Comparison of ENCODE assay signal across 15 cellular contexts in the genomic region with DNA sequence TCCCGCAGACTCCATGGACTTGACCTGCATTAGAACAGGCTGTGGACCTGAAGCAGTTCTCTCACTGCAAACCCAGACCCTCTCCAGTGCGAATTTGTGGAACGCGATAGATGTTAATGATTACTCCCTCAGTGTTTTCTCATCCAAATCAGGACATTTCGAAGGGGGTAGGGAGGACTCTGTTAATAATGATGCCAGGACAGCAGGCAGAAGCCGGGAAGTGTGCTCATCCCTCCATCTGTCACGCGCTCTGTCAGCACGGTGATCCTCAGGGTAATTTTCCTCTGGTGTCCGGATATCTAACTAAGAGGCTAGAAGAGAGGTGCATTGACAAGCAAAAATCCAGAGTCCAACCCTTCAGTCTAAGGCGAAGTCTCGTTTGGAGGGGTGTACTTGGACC. TPM values are rescaled to one million over a fixed set of nuclear protein-coding genes. Genes with fewer than 3 reads are reported as not detected.
DNase-seq lines count a peak whose midpoint lies in the region; ATAC-seq, FAIRE-seq and TF ChIP-seq lines count a peak whose summit lies in the region.
"Had no signal": no experiment of that assay in that cellular context is flagged by ENCODE, and none has a peak within 500 bp of the region (broad histone marks: within the 10 kb centered on the region; RNA-seq: fewer than 3 reads in every experiment).

No MANE protein-coding gene starts in this region.

- no peaks in the 10 kb centered on the region for H3K27me3 ChIP-seq in endothelial cell of umbilical vein (ENCODE audit: control insufficient read depth in 2 of 2, insufficient read depth in 2 of 2, low read length in 2 of 2)
- H3K27me3 ChIP-seq: vagina had no signal

- no peak for DNase-seq in activated T-cell treated with anti-CD3 and anti-CD28 coated beads, Interleukin-2, amount 50 U/mL, for 24 hours
- no peak for DNase-seq in activated T-cell treated with anti-CD3 and anti-CD28 coated beads for 4 hours
- DNase-seq in NCI-H82 treated with DMSO at 0.1 percent for 48 hours (lab: John Stamatoyannopoulos, UW; ENCODE audit: unreplicated experiment), result peak; percentile 67
- no peak for DNase-seq in endothelial cell of umbilical vein (ENCODE audit: low read depth, low spot score)
- DNase-seq in stimulated activated effector memory CD8-positive, alpha-beta T cell treated with anti-CD3 and anti-CD28 coated beads, Interleukin-12 subunit alpha, Interleukin-12 subunit beta, amount 100 ng/mL, for 72 hours (ENCODE audit: low spot score in 2 of 2), result no peak
- no peak for DNase-seq in NOMO-1 (lab: John Stamatoyannopoulos, UW; ENCODE audit: unreplicated experiment in 2 of 2)
- no peak for DNase-seq in posterior cingulate gyrus
- DNase-seq in DMS 273 treated with DMSO at 0.1 percent for 48 hours (lab: John Stamatoyannopoulos, UW), result no peak
- DNase-seq: ACHN; foreskin fibroblast; naive thymus-derived CD8-positive, alpha-beta T cell; NCI-H2081 treated with DMSO at 0.1 percent for 48 hours; SIG-M5 had no signal

- H2AFZ ChIP-seq in endothelial cell of umbilical vein (ENCODE audit: low read depth, low read length), result no peak overlapping the region

- H3K79me2 ChIP-seq in endothelial cell of umbilical vein (ENCODE audit: control insufficient read depth, insufficient read depth, low read length), result peaks cover 87% of the 10 kb centered on the region

- no peaks in the 10 kb centered on the region for H3K9me3 Mint-ChIP-seq in activated T-cell treated with anti-CD3 and anti-CD28 coated beads, Interleukin-2, amount 50 U/mL, for 24 hours
- H3K9me3 Mint-ChIP-seq in stimulated activated effector memory CD8-positive, alpha-beta T cell treated with anti-CD3 and anti-CD28 coated beads, Interleukin-12 subunit alpha, Interleukin-12 subunit beta, amount 100 ng/mL, for 72 hours, result no peaks in the 10 kb centered on the region
- H3K9me3 Mint-ChIP-seq: naive thymus-derived CD8-positive, alpha-beta T cell had no signal

- peaks cover 0 to 3% of the 10 kb centered on the region in 2 experiments for H3K36me3 ChIP-seq in endothelial cell of umbilical vein (ENCODE audit: control insufficient read depth in 2 of 2, extremely low read depth in 1 of 2, insufficient read depth in 2 of 2, low read length in 2 of 2)
- H3K36me3 ChIP-seq: vagina had no signal

- H3K9me1 ChIP-seq in endothelial cell of umbilical vein (replicated peaks; ENCODE audit: control insufficient read depth, extremely low read depth, insufficient read depth, low read length), result no peaks in the 10 kb centered on the region

- no peak overlapping the region for H3K4me3 ChIP-seq in endothelial cell of umbilical vein (replicated peaks in 1 of 3; ENCODE audit: insufficient read depth in 1 of 3, low read depth in 1 of 3, low read length in 3 of 3)
- H3K4me3 ChIP-seq: lung, vagina had no signal

- H4K20me1 ChIP-seq in endothelial cell of umbilical vein (replicated peaks; ENCODE audit: control insufficient read depth, extremely low read depth, insufficient read depth, low read length), result no peaks in the 10 kb centered on the region

- H3K4me1 ChIP-seq in endothelial cell of umbilical vein (ENCODE audit: control insufficient read depth, extremely low read depth, insufficient read depth, low read length), result peaks cover 3% of the 10 kb centered on the region

- no peak for TF ChIP-seq CTCF in endothelial cell of umbilical vein (IDR thresholded peaks at IDR 0.05; ENCODE audit: extremely low read depth in 1 of 2, insufficient read depth in 1 of 2, low read depth in 1 of 2, low read length in 2 of 2)

- peaks cover 83% of the 10 kb centered on the region for H3K4me1 Mint-ChIP-seq in activated T-cell treated with anti-CD3 and anti-CD28 coated beads, Interleukin-2, amount 50 U/mL, for 24 hours (ENCODE audit: low read depth)
- H3K4me1 Mint-ChIP-seq in stimulated activated effector memory CD8-positive, alpha-beta T cell treated with anti-CD3 and anti-CD28 coated beads, Interleukin-12 subunit alpha, Interleukin-12 subunit beta, amount 100 ng/mL, for 72 hours, result peaks cover 89% of the 10 kb centered on the region

- no peaks in the 10 kb centered on the region for H3K27me3 Mint-ChIP-seq in activated T-cell treated with anti-CD3 and anti-CD28 coated beads, Interleukin-2, amount 50 U/mL, for 24 hours
- H3K27me3 Mint-ChIP-seq: naive thymus-derived CD8-positive, alpha-beta T cell had no signal

- H3K36me3 Mint-ChIP-seq in activated T-cell treated with anti-CD3 and anti-CD28 coated beads, Interleukin-2, amount 50 U/mL, for 24 hours (ENCODE audit: low read depth), result peaks cover 66% of the 10 kb centered on the region
- H3K36me3 Mint-ChIP-seq in stimulated activated effector memory CD8-positive, alpha-beta T cell treated with anti-CD3 and anti-CD28 coated beads, Interleukin-12 subunit alpha, Interleukin-12 subunit beta, amount 100 ng/mL, for 72 hours, result peaks cover 66% of the 10 kb centered on the region

- no peak overlapping the region for H3K27ac ChIP-seq in endothelial cell of umbilical vein (ENCODE audit: insufficient read depth, low read depth, low read length)
- H3K27ac ChIP-seq: vagina had no signal

- no TSS peak for BruUV-seq in endothelial cell of umbilical vein (replicated peaks; lab: Mats Ljungman, UMichigan)

- no peak overlapping the region for H3K4me3 Mint-ChIP-seq in activated T-cell treated with anti-CD3 and anti-CD28 coated beads, Interleukin-2, amount 50 U/mL, for 24 hours
- peak overlapping the region; percentile 64 for H3K4me3 Mint-ChIP-seq in stimulated activated effector memory CD8-positive, alpha-beta T cell treated with anti-CD3 and anti-CD28 coated beads, Interleukin-12 subunit alpha, Interleukin-12 subunit beta, amount 100 ng/mL, for 72 hours

- CTCF ChIA-PET in endothelial cell of umbilical vein (lab: Charles Lee), result no interaction called here

- POLR2A ChIA-PET in endothelial cell of umbilical vein (lab: Charles Lee), result no interaction called here

- H3K4me2 ChIP-seq in endothelial cell of umbilical vein (ENCODE audit: insufficient read depth, low read length), result no peak overlapping the region

- H3K9me3 ChIP-seq in endothelial cell of umbilical vein (replicated peaks; ENCODE audit: control insufficient read depth, insufficient read depth, low read length), result no peaks in the 10 kb centered on the region
- H3K9me3 ChIP-seq: vagina had no signal

- H3K9ac ChIP-seq in endothelial cell of umbilical vein (replicated peaks; ENCODE audit: extremely low read depth, insufficient read depth, low read length), result no peak overlapping the region

- ATAC-seq in stimulated activated effector memory CD8-positive, alpha-beta T cell treated with anti-CD3 and anti-CD28 coated beads, Interleukin-12 subunit alpha, Interleukin-12 subunit beta, amount 100 ng/mL, for 72 hours, result no peak
- ATAC-seq: naive thymus-derived CD8-positive, alpha-beta T cell had no signal

- H3K27ac Mint-ChIP-seq in activated T-cell treated with anti-CD3 and anti-CD28 coated beads, Interleukin-2, amount 50 U/mL, for 24 hours, result peak overlapping the region; percentile 35
- peak overlapping the region; percentile 83 for H3K27ac Mint-ChIP-seq in stimulated activated effector memory CD8-positive, alpha-beta T cell treated with anti-CD3 and anti-CD28 coated beads, Interleukin-12 subunit alpha, Interleukin-12 subunit beta, amount 100 ng/mL, for 72 hours

- TF ChIP-seq POLR2A in endothelial cell of umbilical vein (IDR thresholded peaks at IDR 0.05; ENCODE audit: low read depth, low read length), result no peak

- intact Hi-C loops in endothelial cell of umbilical vein (cut with micrococcal nuclease) (no loop called here), posterior cingulate gyrus (cut with DNase I) (no loop called here)

- dilution Hi-C loops in endothelial cell of umbilical vein (cut with MboI; ENCODE audit: extremely low pct_ligation_motif_present, low sequenced_read_pairs), result no loop called here

- peak; percentile 37 for FAIRE-seq in endothelial cell of umbilical vein (lab: Jason Lieb, UNC)

TF ChIP-seq in endothelial cell of umbilical vein, 7 proteins besides CTCF, POLR2A, EP300 and RAD21:
- no peak for TF ChIP-seq MYC (IDR thresholded peaks at IDR 0.05; ENCODE audit: low read depth, low read length)
- TF ChIP-seq, protein P1, sequence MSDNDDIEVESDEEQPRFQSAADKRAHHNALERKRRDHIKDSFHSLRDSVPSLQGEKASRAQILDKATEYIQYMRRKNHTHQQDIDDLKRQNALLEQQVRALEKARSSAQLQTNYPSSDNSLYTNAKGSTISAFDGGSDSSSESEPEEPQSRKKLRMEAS (IDR thresholded peaks at IDR 0.05; ENCODE audit: insufficient read depth, insufficient read length), result no peak

RNA-seq across cellular contexts. Expression of a gene that starts 18.8 kb away (rescaled TPM):
- 124 TPM in 2 replicates for total RNA-seq in endothelial cell of umbilical vein
- 50.0 and 53.3 TPM in 2 replicates for polyA plus RNA-seq in endothelial cell of umbilical vein
- 51.0 and 57.8 TPM in 2 replicates for polyA plus RNA-seq in endothelial cell of umbilical vein (2011; cell fraction: cytosol; rRNA removed)
- polyA plus RNA-seq in endothelial cell of umbilical vein (2011; cell fraction: nucleus; rRNA removed), result 75.3 and 79.7 TPM in 2 replicates
- 72.5 and 82.9 TPM in 2 replicates for polyA plus RNA-seq in endothelial cell of umbilical vein (2012)
- 50.3 and 57.7 TPM in 2 replicates for polyA minus RNA-seq in endothelial cell of umbilical vein
- 17.2 TPM for polyA minus RNA-seq in endothelial cell of umbilical vein (2011; cell fraction: cytosol; rRNA and poly(A)+ RNA removed)
- 35.9 and 37.0 TPM in 2 replicates for polyA minus RNA-seq in endothelial cell of umbilical vein (2011; cell fraction: nucleus; rRNA and poly(A)+ RNA removed)
